18 cellular contexts compared by ENCODE assay signal in the genomic region with DNA sequence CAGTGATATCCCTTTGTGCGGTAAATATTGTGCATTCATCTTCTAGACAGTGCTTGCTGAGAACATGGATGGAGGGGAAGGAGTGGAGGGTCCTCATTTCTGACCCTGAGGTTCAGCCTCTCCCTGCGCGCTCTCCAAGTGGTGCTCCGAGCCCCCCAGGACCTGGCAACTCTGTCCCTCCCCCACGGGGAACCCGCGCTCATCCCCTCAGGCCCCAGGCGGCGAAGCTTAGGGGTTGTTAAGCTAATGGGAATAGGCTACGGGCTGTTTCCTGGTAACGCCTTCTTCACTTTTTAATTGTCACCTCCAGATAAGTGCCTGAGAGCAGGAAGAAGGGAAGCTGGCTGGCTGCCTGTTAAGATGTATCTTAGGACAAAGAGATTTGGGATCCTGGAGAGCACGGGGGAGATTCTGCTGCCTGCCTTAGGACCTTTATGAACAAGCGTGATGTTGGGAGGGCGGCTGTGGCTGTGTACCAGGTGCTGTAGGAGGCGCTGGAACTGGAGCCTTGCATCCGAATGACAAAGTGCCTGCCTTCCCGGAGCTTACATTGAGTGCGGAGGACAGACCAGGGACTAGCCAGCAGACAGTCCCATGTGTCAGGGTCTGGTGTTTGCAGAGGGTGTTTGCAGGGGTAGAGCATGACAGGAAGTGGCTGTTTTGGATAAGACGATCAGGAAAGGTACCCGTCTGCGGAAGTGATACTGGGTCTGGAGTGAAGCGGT. TPM values are rescaled to one million over a fixed set of nuclear protein-coding genes. Genes with fewer than 3 reads are reported as not detected.
DNase-seq lines count a peak whose midpoint lies in the region; ATAC-seq lines count a peak whose summit lies in the region.
"Had no signal": no experiment of that assay in that cellular context is flagged by ENCODE, and none has a peak within 500 bp of the region (broad histone marks: within the 10 kb centered on the region; RNA-seq: fewer than 3 reads in every experiment).

No MANE protein-coding gene starts in this region.

- peaks cover 32% of the 10 kb centered on the region for H3K4me1 Mint-ChIP-seq in activated T-cell treated with anti-CD3 and anti-CD28 coated beads, Interleukin-2, amount 50 U/mL, for 24 hours (ENCODE audit: low read depth)
- peaks cover 12% of the 10 kb centered on the region for H3K4me1 Mint-ChIP-seq in activated T-helper 17 cell treated with anti-CD3 and anti-CD28 coated beads, Interleukin-2, amount 50 U/mL, for 72 hours
- H3K4me1 Mint-ChIP-seq in naive thymus-derived CD8-positive, alpha-beta T cell: peaks cover 7 to 14% (median 13%) of the 10 kb centered on the region in 4 donors
- H3K4me1 Mint-ChIP-seq: natural killer cell had no signal

- POLR2A ChIA-PET in naive thymus-derived CD8-positive, alpha-beta T cell (lab: Charles Lee): interaction anchor here (1.2 to 1.5 kb wide), 3 partner anchors 9 to 18 kb away, joined by 3 to 6 read pairs (median 5); no protein-coding TSS in a partner anchor

- H3K9me3 Mint-ChIP-seq in activated T-cell treated with anti-CD3 and anti-CD28 coated beads, Interleukin-2, amount 50 U/mL, for 24 hours: no peaks in the 10 kb centered on the region
- no peaks in the 10 kb centered on the region for H3K9me3 Mint-ChIP-seq in activated T-helper 17 cell treated with anti-CD3 and anti-CD28 coated beads, Interleukin-2, amount 50 U/mL, for 72 hours
- H3K9me3 Mint-ChIP-seq in naive thymus-derived CD8-positive, alpha-beta T cell: no peaks in the 10 kb centered on the region
- H3K9me3 Mint-ChIP-seq: natural killer cell had no signal

- peak overlapping the region; percentile 20 for H3K4me3 Mint-ChIP-seq in activated T-cell treated with anti-CD3 and anti-CD28 coated beads, Interleukin-2, amount 50 U/mL, for 24 hours
- H3K4me3 Mint-ChIP-seq in activated T-helper 17 cell treated with anti-CD3 and anti-CD28 coated beads, Interleukin-2, amount 50 U/mL, for 72 hours: peak overlapping the region; percentile 71
- H3K4me3 Mint-ChIP-seq in naive thymus-derived CD8-positive, alpha-beta T cell: peak overlapping the region; percentile 36 to 83 (median 65)
- H3K4me3 Mint-ChIP-seq: natural killer cell had no signal

- H3K27me3 Mint-ChIP-seq in activated T-cell treated with anti-CD3 and anti-CD28 coated beads, Interleukin-2, amount 50 U/mL, for 24 hours: peaks cover 14% of the 10 kb centered on the region
- no peaks in the 10 kb centered on the region for H3K27me3 Mint-ChIP-seq in activated T-helper 17 cell treated with anti-CD3 and anti-CD28 coated beads, Interleukin-2, amount 50 U/mL, for 72 hours
- peaks cover 3 to 22% (median 18%) of the 10 kb centered on the region in 5 donors for H3K27me3 Mint-ChIP-seq in naive thymus-derived CD8-positive, alpha-beta T cell

- peak; percentile 47 for ATAC-seq in activated T-helper 17 cell treated with anti-CD3 and anti-CD28 coated beads, Interleukin-2, amount 50 U/mL, for 72 hours (replicated peaks)
- ATAC-seq in naive thymus-derived CD8-positive, alpha-beta T cell: peak; percentile 53 to 59
- ATAC-seq in HG03342 (IDR thresholded peaks at IDR 0.05; ENCODE audit: unreplicated experiment): no peak
- ATAC-seq: activated CD4-positive, CD25-positive, alpha-beta regulatory T cell treated with anti-CD3 and anti-CD28 coated beads, Interleukin-2, amount 50 U/mL, for 24 hours; natural killer cell had no signal

- peak overlapping the region; percentile 34 for H3K27ac Mint-ChIP-seq in activated T-cell treated with anti-CD3 and anti-CD28 coated beads, Interleukin-2, amount 50 U/mL, for 24 hours
- H3K27ac Mint-ChIP-seq in activated T-helper 17 cell treated with anti-CD3 and anti-CD28 coated beads, Interleukin-2, amount 50 U/mL, for 72 hours: peak overlapping the region; percentile 62
- peak overlapping the region in 9 of 10 donors; percentile 5 to 87 (median 70) for H3K27ac Mint-ChIP-seq in naive thymus-derived CD8-positive, alpha-beta T cell
- H3K27ac Mint-ChIP-seq: natural killer cell had no signal

- no peak for DNase-seq in activated T-cell treated with anti-CD3 and anti-CD28 coated beads, Interleukin-2, amount 50 U/mL, for 24 hours
- DNase-seq in activated T-cell treated with anti-CD3 and anti-CD28 coated beads for 4 hours: no peak
- DNase-seq in MV-4-11 (lab: John Stamatoyannopoulos, UW): peak; percentile 7
- DNase-seq in naive thymus-derived CD8-positive, alpha-beta T cell: peak in 2 of 10 donors; percentile 12 to 20
- no peak for DNase-seq in DMS 273 (lab: John Stamatoyannopoulos, UW; ENCODE audit: unreplicated experiment)
- no peak for DNase-seq in SW480 (ENCODE audit: low spot score)
- DNase-seq: anterior cingulate cortex; central memory CD4-positive, alpha-beta T cell; effector CD8-positive, alpha-beta T cell; head of caudate nucleus; natural killer cell; NCI-H187; SIG-M5; T1000 had no signal

- peaks cover 20% of the 10 kb centered on the region for H3K36me3 Mint-ChIP-seq in activated T-cell treated with anti-CD3 and anti-CD28 coated beads, Interleukin-2, amount 50 U/mL, for 24 hours (ENCODE audit: low read depth)
- H3K36me3 Mint-ChIP-seq in activated T-helper 17 cell treated with anti-CD3 and anti-CD28 coated beads, Interleukin-2, amount 50 U/mL, for 72 hours (ENCODE audit: low read depth): peaks cover 57% of the 10 kb centered on the region
- H3K36me3 Mint-ChIP-seq in naive thymus-derived CD8-positive, alpha-beta T cell: no peaks in the 10 kb centered on the region
- H3K36me3 Mint-ChIP-seq: natural killer cell had no signal

RNA-seq across cellular contexts. Expression of gene TSHZ2, which starts 11.7 kb away (rescaled TPM):
- total RNA-seq in activated T-helper 17 cell treated with anti-CD3 and anti-CD28 coated beads, Interleukin-2, amount 50 U/mL, for 72 hours: 10 to 100 TPM; 29.8 to 58.2 TPM
- 10 to 100 TPM in 1 of 2 experiments, 1 to 10 TPM in 1; 9.6 to 10.0 TPM for total RNA-seq in naive thymus-derived CD8-positive, alpha-beta T cell
- under 1 TPM in 2 of 3 donors, not detected in 1; 0.42 to 0.63 TPM for polyA plus RNA-seq in naive thymus-derived CD8-positive, alpha-beta T cell
- total RNA-seq: NCI-H460 had no signal

Comparison
In these comparisons a context has a peak if more than half of its experiments do, and no peak if none do; other contexts are left out.
1. H3K4me3 Mint-ChIP-seq: peak in every context shown above with its lines; median percentile 71 in activated T-helper 17 cell treated with anti-CD3 and anti-CD28 coated beads, Interleukin-2, amount 50 U/mL, for 72 hours; 65 in naive thymus-derived CD8-positive, alpha-beta T cell; 20 in activated T-cell treated with anti-CD3 and anti-CD28 coated beads, Interleukin-2, amount 50 U/mL, for 24 hours.